5 cellular contexts compared by ENCODE assay signal in genomic region chr2:33775306-33775705, GRCh38.
"Had no signal": no experiment of that assay in that cellular context is flagged by ENCODE, and none has a peak within 500 bp of the region (broad histone marks: within the 10 kb centered on the region; RNA-seq: fewer than 3 reads in every experiment).

No MANE protein-coding gene starts in this region.

- H3K36me3 Mint-ChIP-seq: IgD-negative memory B cell had no signal

- ATAC-seq: HepG2, K562 had no signal

- H3K4me3 Mint-ChIP-seq: IgD-negative memory B cell had no signal

- H3K27ac Mint-ChIP-seq: IgD-negative memory B cell had no signal

- DNase-seq: IMR-90, KBM-7 had no signal
